Comparison of ENCODE assay signal across 13 cellular contexts in the genomic region with DNA sequence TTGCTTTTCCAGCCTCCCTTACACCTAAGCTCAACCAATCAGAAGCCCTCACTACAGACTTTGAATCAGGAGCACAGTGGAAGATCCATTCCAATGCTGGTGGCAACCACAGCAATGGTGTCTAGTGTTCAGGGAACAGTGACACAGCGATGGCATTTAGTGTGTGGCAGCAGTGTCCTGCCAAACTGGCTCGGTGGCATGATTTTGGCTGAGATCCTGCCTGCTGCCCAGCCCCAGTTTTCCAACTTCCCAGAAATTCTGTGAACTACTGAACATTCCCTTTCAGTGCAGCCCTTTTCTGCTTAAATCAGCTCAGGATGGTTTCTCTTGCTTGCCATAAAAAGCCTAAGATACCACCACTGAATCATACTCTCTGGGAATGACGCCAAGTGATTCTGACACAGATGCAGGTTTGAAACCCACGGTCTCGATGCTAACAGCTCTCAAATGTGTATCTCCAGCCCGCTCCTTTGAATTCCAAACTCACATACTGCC. TPM values are rescaled to one million over a fixed set of nuclear protein-coding genes. Genes with fewer than 3 reads are reported as not detected.
DNase-seq lines count a peak whose midpoint lies in the region; ATAC-seq and TF ChIP-seq lines count a peak whose summit lies in the region.
"Had no signal": no experiment of that assay in that cellular context is flagged by ENCODE, and none has a peak within 500 bp of the region (broad histone marks: within the 10 kb centered on the region; RNA-seq: fewer than 3 reads in every experiment).

No MANE protein-coding gene starts in this region.

- H3K27me3 Mint-ChIP-seq in brain, result no peaks in the 10 kb centered on the region
- no peaks in the 10 kb centered on the region for H3K27me3 Mint-ChIP-seq in stimulated activated naive CD8-positive, alpha-beta T cell treated with anti-CD3 and anti-CD28 coated beads, Interleukin-15, amount 100 ng/mL, for 72 hours
- no peaks in the 10 kb centered on the region for H3K27me3 Mint-ChIP-seq in mesothelial cell of epicardium (ENCODE audit: low read depth)

- no peak for ATAC-seq in stimulated activated naive CD8-positive, alpha-beta T cell treated with anti-CD3 and anti-CD28 coated beads, Interleukin-15, amount 100 ng/mL, for 72 hours
- ATAC-seq: lower lobe of right lung had no signal

- in situ Hi-C loops in ACHN (cut with HindIII; ENCODE audit: low pct_ligation_motif_present, low pct_unique_long_range_greater_than_20kb, low sequenced_read_pairs), result no loop called here

- peak overlapping the region in 4 of 5 experiments; percentile 73 to 91 (median 82) for H3K27ac Mint-ChIP-seq in brain
- H3K27ac Mint-ChIP-seq in stimulated activated naive CD8-positive, alpha-beta T cell treated with anti-CD3 and anti-CD28 coated beads, Interleukin-15, amount 100 ng/mL, for 72 hours, result no peak overlapping the region
- no peak overlapping the region for H3K27ac Mint-ChIP-seq in mesothelial cell of epicardium
- H3K27ac Mint-ChIP-seq: stimulated activated naive CD8-positive, alpha-beta T cell treated with anti-CD3 and anti-CD28 coated beads, Interleukin-15, Interleukin-2, amounts not matched to agents 100 ng/mL and 50 ng/mL, for 24 hours had no signal

- H3K4me3 Mint-ChIP-seq in brain, result peak overlapping the region in 3 of 5 experiments; percentile 23 to 68 (median 43)
- no peak overlapping the region for H3K4me3 Mint-ChIP-seq in stimulated activated naive CD8-positive, alpha-beta T cell treated with anti-CD3 and anti-CD28 coated beads, Interleukin-15, amount 100 ng/mL, for 72 hours
- no peak overlapping the region for H3K4me3 Mint-ChIP-seq in mesothelial cell of epicardium
- H3K4me3 Mint-ChIP-seq: stimulated activated naive CD8-positive, alpha-beta T cell treated with anti-CD3 and anti-CD28 coated beads, Interleukin-15, Interleukin-2, amounts not matched to agents 100 ng/mL and 50 ng/mL, for 24 hours had no signal

- H3K9me3 Mint-ChIP-seq in brain (peaks cover 0 to 3% (median 0%) of the 10 kb centered on the region in 5 experiments), mesothelial cell of epicardium (no peaks in the 10 kb centered on the region)
- H3K9me3 Mint-ChIP-seq in stimulated activated naive CD8-positive, alpha-beta T cell treated with anti-CD3 and anti-CD28 coated beads, Interleukin-15, amount 100 ng/mL, for 72 hours, result no peaks in the 10 kb centered on the region
- H3K9me3 Mint-ChIP-seq: stimulated activated naive CD8-positive, alpha-beta T cell treated with anti-CD3 and anti-CD28 coated beads, Interleukin-15, Interleukin-2, amounts not matched to agents 100 ng/mL and 50 ng/mL, for 24 hours had no signal

- peaks cover 4% of the 10 kb centered on the region for H3K36me3 Mint-ChIP-seq in brain
- H3K36me3 Mint-ChIP-seq in mesothelial cell of epicardium, result peaks cover 2% of the 10 kb centered on the region

- H3K4me1 Mint-ChIP-seq in brain, result peaks cover 53% of the 10 kb centered on the region
- H3K4me1 Mint-ChIP-seq in stimulated activated naive CD8-positive, alpha-beta T cell treated with anti-CD3 and anti-CD28 coated beads, Interleukin-15, amount 100 ng/mL, for 72 hours, result no peaks in the 10 kb centered on the region
- H3K4me1 Mint-ChIP-seq in mesothelial cell of epicardium, result peaks cover 11% of the 10 kb centered on the region

- DNase-seq in ACHN, result peak; percentile 59
- DNase-seq in HS-5 (ENCODE audit: low read depth), result peak; percentile 84
- peak; percentile 78 for DNase-seq in kidney tubule cell (ENCODE audit: low spot score)
- no peak for DNase-seq in activated CD8-positive, alpha-beta memory T cell treated with anti-CD3 and anti-CD28 coated beads for 24 hours
- DNase-seq in stimulated activated naive CD8-positive, alpha-beta T cell treated with anti-CD3 and anti-CD28 coated beads, Interleukin-15, amount 100 ng/mL, for 72 hours, result no peak
- DNase-seq in foreskin melanocyte, result no peak
- no peak for DNase-seq in mesothelial cell of epicardium (ENCODE audit: low spot score in 2 of 2, unreplicated experiment in 2 of 2)
- DNase-seq: Caco-2; effector CD4-positive, alpha-beta T cell; lower lobe of right lung; NCI-H345 had no signal

- TF ChIP-seq CTCF in brain (conservative IDR thresholded peaks at IDR 0.05) (no peak), mesothelial cell of epicardium (IDR thresholded peaks at IDR 0.05; ENCODE audit: unreplicated experiment) (no peak)

RNA-seq across cellular contexts. Expression of a gene that starts 8.8 kb away (rescaled TPM):
- polyA plus RNA-seq in brain (ENCODE audit: insufficient read depth, low read depth, low replicate concordance), result 7.9 TPM
- total RNA-seq in mesothelial cell of epicardium, result 87.7 to 96.6 TPM (median 95.8 TPM) in 3 replicates

RNA-seq across cellular contexts. Expression of a gene that starts 50.6 kb away (rescaled TPM):
- 2.2 TPM for polyA plus RNA-seq in brain (ENCODE audit: insufficient read depth, low read depth, low replicate concordance)
- 8.0 to 10.0 TPM (median 9.9 TPM) in 3 replicates for total RNA-seq in mesothelial cell of epicardium

RNA-seq across cellular contexts. Expression of a gene that starts 55.9 kb away (rescaled TPM):
- 10.2 TPM for polyA plus RNA-seq in brain (ENCODE audit: insufficient read depth, low read depth, low replicate concordance)
- total RNA-seq in mesothelial cell of epicardium, result 4.2 to 5.7 TPM (median 4.8 TPM) in 3 replicates

Comparison
In these comparisons a context has a peak if more than half of its experiments do, and no peak if none do; other contexts are left out.
1. DNase-seq: peak in ACHN (single experiment), HS-5 (single experiment) and kidney tubule cell (single experiment); none in activated CD8-positive, alpha-beta memory T cell treated with anti-CD3 and anti-CD28 coated beads for 24 hours (single experiment), stimulated activated naive CD8-positive, alpha-beta T cell treated with anti-CD3 and anti-CD28 coated beads, Interleukin-15, amount 100 ng/mL, for 72 hours (0 of 2), foreskin melanocyte (single experiment) and mesothelial cell of epicardium (0 of 2).
2. H3K27ac Mint-ChIP-seq: peak in brain (4 of 5); none in stimulated activated naive CD8-positive, alpha-beta T cell treated with anti-CD3 and anti-CD28 coated beads, Interleukin-15, amount 100 ng/mL, for 72 hours (0 of 2) and mesothelial cell of epicardium (single experiment).
3. H3K4me3 Mint-ChIP-seq: peak in brain (3 of 5); none in stimulated activated naive CD8-positive, alpha-beta T cell treated with anti-CD3 and anti-CD28 coated beads, Interleukin-15, amount 100 ng/mL, for 72 hours (0 of 2) and mesothelial cell of epicardium (single experiment).